Comparison of ENCODE assay signal across 3 cellular contexts in the genomic region with DNA sequence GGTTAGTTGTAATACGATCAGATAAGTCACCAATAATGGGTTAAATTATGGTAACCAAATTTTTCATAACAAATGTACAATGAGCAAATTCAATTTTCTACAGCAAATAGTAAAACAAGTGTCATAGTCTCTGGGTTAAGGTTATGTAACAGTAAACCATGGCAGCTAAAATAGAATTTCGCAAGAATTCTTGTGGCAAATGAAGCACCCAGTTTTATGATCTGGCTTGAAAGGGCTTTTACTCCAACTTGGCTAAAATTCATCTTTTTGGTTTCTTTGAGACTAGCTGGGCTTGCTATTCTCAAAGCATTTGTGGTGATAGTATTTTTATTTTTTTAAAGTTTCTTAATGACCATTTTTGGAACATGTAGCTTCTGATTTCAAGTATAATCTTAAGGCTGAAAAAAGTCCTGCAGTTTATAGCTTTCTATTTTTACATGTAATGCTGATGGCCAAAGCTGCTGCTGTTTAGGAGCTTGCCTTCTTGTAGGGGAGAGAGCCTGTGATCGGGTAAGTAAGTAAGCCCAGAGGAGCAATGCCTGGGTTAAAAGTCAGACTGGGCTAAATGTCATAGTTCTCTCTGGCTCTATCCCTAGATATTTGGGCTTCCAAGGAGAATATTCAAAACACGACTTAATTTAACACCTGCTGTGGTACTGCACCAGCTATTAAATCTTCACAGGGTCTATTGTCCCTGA.
A peak's percentile ranks its signal among the peaks of the same experiment; 100 is the strongest.
TF ChIP-seq lines count a peak whose summit lies in the region.

No MANE protein-coding gene starts in this region.

TF ChIP-seq in SK-N-SH, 30 proteins besides CTCF, POLR2A, EP300 and RAD21:
- TF ChIP-seq TAF1 (IDR thresholded peaks at IDR 0.05; ENCODE audit: borderline replicate concordance, low read depth, low read length) (no peak), MXI1 (IDR thresholded peaks at IDR 0.05; ENCODE audit: low read depth, low read length) (no peak), CHD2 (IDR thresholded peaks at IDR 0.05; ENCODE audit: low read length, partially characterized antibody) (no peak), RCOR1 (IDR thresholded peaks at IDR 0.05; ENCODE audit: low read length) (no peak), NFIC (IDR thresholded peaks at IDR 0.05; ENCODE audit: borderline replicate concordance) (no peak), FOSL2 (IDR thresholded peaks at IDR 0.05; ENCODE audit: borderline replicate concordance, low read depth) (no peak), TCF12 (IDR thresholded peaks at IDR 0.05) (no peak), ELF1 (IDR thresholded peaks at IDR 0.05) (no peak), FOXM1 (IDR thresholded peaks at IDR 0.05; ENCODE audit: low read depth) (no peak), RFX5 (IDR thresholded peaks at IDR 0.05; ENCODE audit: low read length) (no peak), GABPA (IDR thresholded peaks at IDR 0.05; ENCODE audit: low read depth) (no peak)
- TF ChIP-seq, protein P1, sequence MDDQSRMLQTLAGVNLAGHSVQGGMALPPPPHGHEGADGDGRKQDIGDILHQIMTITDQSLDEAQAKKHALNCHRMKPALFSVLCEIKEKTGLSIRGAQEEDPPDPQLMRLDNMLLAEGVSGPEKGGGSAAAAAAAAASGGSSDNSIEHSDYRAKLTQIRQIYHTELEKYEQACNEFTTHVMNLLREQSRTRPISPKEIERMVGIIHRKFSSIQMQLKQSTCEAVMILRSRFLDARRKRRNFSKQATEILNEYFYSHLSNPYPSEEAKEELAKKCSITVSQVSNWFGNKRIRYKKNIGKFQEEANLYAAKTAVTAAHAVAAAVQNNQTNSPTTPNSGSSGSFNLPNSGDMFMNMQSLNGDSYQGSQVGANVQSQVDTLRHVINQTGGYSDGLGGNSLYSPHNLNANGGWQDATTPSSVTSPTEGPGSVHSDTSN (IDR thresholded peaks at IDR 0.05), result no peak
- TF ChIP-seq, protein P2, sequence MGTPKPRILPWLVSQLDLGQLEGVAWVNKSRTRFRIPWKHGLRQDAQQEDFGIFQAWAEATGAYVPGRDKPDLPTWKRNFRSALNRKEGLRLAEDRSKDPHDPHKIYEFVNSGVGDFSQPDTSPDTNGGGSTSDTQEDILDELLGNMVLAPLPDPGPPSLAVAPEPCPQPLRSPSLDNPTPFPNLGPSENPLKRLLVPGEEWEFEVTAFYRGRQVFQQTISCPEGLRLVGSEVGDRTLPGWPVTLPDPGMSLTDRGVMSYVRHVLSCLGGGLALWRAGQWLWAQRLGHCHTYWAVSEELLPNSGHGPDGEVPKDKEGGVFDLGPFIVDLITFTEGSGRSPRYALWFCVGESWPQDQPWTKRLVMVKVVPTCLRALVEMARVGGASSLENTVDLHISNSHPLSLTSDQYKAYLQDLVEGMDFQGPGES (IDR thresholded peaks at IDR 0.05; ENCODE audit: low read depth, low read length), result no peak
- TF ChIP-seq, protein P3, sequence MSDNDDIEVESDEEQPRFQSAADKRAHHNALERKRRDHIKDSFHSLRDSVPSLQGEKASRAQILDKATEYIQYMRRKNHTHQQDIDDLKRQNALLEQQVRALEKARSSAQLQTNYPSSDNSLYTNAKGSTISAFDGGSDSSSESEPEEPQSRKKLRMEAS (IDR thresholded peaks at IDR 0.05; ENCODE audit: low read depth), result no peak
TF ChIP-seq in SK-N-SH: peak in this region for 0.

TF ChIP-seq in SK-N-SH treated with all-trans-retinoic acid at 6 μM for 48 hours, 23 proteins besides CTCF, POLR2A, EP300 and RAD21:
- no peak for TF ChIP-seq ZNF8 (CRISPR knock-in tag; IDR thresholded peaks at IDR 0.05)
- TF ChIP-seq PATZ1 (CRISPR knock-in tag; IDR thresholded peaks at IDR 0.05; ENCODE audit: borderline replicate concordance), result no peak
- TF ChIP-seq ZFP3 (CRISPR knock-in tag; IDR thresholded peaks at IDR 0.05), result no peak
- no peak for TF ChIP-seq ZNF565 (CRISPR knock-in tag; conservative IDR thresholded peaks at IDR 0.05; ENCODE audit: low read depth)
- no peak for TF ChIP-seq OSR1 (CRISPR knock-in tag; IDR thresholded peaks at IDR 0.05)

TF ChIP-seq in HepG2, 621 proteins besides CTCF, POLR2A, EP300 and RAD21:
- TF ChIP-seq RBFOX2 (IDR thresholded peaks at IDR 0.05; ENCODE audit: low read depth, low read length), result no peak
- peak; percentile 54 for TF ChIP-seq CEBPB (IDR thresholded peaks at IDR 0.05; ENCODE audit: borderline replicate concordance, low read depth, low read length)
